ENCODE assay signal across 10 cellular contexts in the genomic region with DNA sequence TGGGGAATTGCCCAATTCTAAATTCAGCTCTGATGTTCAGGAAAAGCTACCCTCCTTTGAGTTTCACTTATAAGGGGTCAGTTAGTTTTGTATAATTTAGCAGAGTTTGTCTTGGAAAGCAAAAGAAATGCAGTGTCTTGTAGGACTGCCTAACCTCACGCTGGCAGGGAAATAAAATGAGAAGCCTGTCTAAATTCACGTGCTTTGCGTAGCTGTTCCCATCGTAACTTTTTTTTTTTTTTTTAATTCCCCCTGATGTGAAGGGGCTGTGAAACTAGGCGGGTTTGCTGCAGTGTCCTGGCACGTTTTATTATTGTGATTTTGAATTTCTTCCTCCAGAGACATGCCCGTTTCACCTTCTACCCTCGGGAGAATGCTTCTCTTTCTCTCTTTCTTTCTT. TPM values are rescaled to one million over a fixed set of nuclear protein-coding genes. Genes with fewer than 3 reads are reported as not detected.
DNase-seq lines count a peak whose midpoint lies in the region; ATAC-seq and TF ChIP-seq lines count a peak whose summit lies in the region.
"Had no signal": no experiment of that assay in that cellular context is flagged by ENCODE, and none has a peak within 500 bp of the region (broad histone marks: within the 10 kb centered on the region; RNA-seq: fewer than 3 reads in every experiment).

No MANE protein-coding gene starts in this region.

- peak overlapping the region in 1 of 2 donors; percentile 27 for H3K9ac ChIP-seq in colonic mucosa (ENCODE audit: low read depth in 2 of 2, low read length in 2 of 2)

- H3K27me3 ChIP-seq in colonic mucosa (peaks cover 15% of the 10 kb centered on the region), tibial artery (no peaks in the 10 kb centered on the region)

- TF ChIP-seq CTCF in colonic mucosa (IDR thresholded peaks at IDR 0.05) (no peak), tibial artery (IDR thresholded peaks at IDR 0.05) (no peak)

- ATAC-seq in HG03460 (IDR thresholded peaks at IDR 0.05; ENCODE audit: unreplicated experiment): no peak

- H3K36me3 ChIP-seq in colonic mucosa: no peaks in the 10 kb centered on the region
- peaks cover 14% of the 10 kb centered on the region for H3K36me3 ChIP-seq in mesodermal cell (ENCODE audit: control insufficient read depth, insufficient read depth, low read length)
- peaks cover 0 to 8% (median 0%) of the 10 kb centered on the region in 3 donors for H3K36me3 ChIP-seq in tibial artery

- intact Hi-C loops in colonic mucosa (cut with DNase I) (loop anchor here (10.0 kb wide), 2 partner anchors 258 to 1038 kb away; no protein-coding TSS in a partner anchor), tibial artery (cut with DNase I; ENCODE audit: low total_unique reads) (loop anchor here (10.0 kb wide), 1 partner anchor 1598 kb away; no protein-coding TSS in a partner anchor)

- H3K4me3 ChIP-seq in colonic mucosa: peak overlapping the region; percentile 55
- peak overlapping the region; percentile 48 for H3K4me3 ChIP-seq in mesodermal cell (ENCODE audit: extremely low read depth, insufficient read depth, low read length, poor library complexity, severe bottlenecking)
- H3K4me3 ChIP-seq in tibial artery: peak overlapping the region; percentile 68 to 81

- H3K27ac ChIP-seq in colonic mucosa: peak overlapping the region; percentile 87
- peak overlapping the region; percentile 96 for H3K27ac ChIP-seq in mesodermal cell (ENCODE audit: low read depth, low read length, severe bottlenecking)
- peak overlapping the region; percentile 83 to 84 for H3K27ac ChIP-seq in tibial artery

- WGBS in mesodermal cell (ENCODE audit: insufficient coverage in 2 of 2), 2 experiments: 0% methylated on average over 3 to 7 of the region's 8 CpGs

- no peaks in the 10 kb centered on the region for H3K9me3 ChIP-seq in colonic mucosa
- H3K9me3 ChIP-seq in mesodermal cell (ENCODE audit: control insufficient read depth, low read length): no peaks in the 10 kb centered on the region
- H3K9me3 ChIP-seq in tibial artery: no peaks in the 10 kb centered on the region

- DNase-seq in NCI-H2227 (lab: John Stamatoyannopoulos, UW; ENCODE audit: unreplicated experiment) (peak; percentile 19), NCI-H2227 treated with DMSO at 0.1 percent for 48 hours (lab: John Stamatoyannopoulos, UW) (no peak), colonic mucosa (no peak), tibial artery (no peak), iPS-NIHi7 (ENCODE audit: extremely low spot score) (no peak)
- DNase-seq in stimulated activated naive CD4-positive, alpha-beta T cell treated with Interleukin-2 at 50 U/mL for 16 hours (lab: John Stamatoyannopoulos, UW): no peak
- DNase-seq: ACHN, activated T-cell treated with anti-CD3 and anti-CD28 coated beads for 4 hours had no signal

- H3K4me1 ChIP-seq in colonic mucosa: no peaks in the 10 kb centered on the region
- peaks cover 11% of the 10 kb centered on the region for H3K4me1 ChIP-seq in mesodermal cell (ENCODE audit: control insufficient read depth, insufficient read depth, low read length, poor library complexity, severe bottlenecking)
- H3K4me1 ChIP-seq in tibial artery: peaks cover 0 to 13% (median 9%) of the 10 kb centered on the region in 4 donors

RNA-seq across cellular contexts. Expression of a gene that starts 2.1 kb away (rescaled TPM):
- 10 to 100 TPM in 1 of 2 donors, 1 to 10 TPM in 1; 8.9 to 23.1 TPM for total RNA-seq in colonic mucosa
- polyA plus RNA-seq in mesodermal cell (2013, experiment 1 of 2): 51.6 TPM
- polyA plus RNA-seq in mesodermal cell (2013, experiment 2 of 2): 43.1 TPM
